Comparison of ENCODE assay signal across 13 cellular contexts in the genomic region with DNA sequence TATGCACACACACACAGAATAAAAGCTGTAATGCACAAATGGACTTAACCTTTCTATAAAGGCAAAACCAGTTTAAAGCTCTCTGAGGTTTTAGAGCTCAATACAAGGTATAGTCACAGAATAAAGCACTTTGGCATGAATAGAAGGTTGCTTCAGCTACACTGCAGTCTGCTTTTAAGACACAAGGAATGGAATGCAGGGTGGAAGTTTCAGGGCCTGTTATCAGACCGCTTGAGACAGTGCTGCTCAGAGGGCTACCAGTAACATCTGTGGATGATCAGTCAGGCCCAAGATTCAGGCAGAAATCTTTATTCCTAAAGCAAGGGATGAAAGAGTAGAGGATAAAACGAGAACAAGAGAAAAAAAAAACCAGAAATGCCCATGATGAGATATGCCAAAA. TPM values are rescaled to one million over a fixed set of nuclear protein-coding genes. Genes with fewer than 3 reads are reported as not detected.
DNase-seq lines count a peak whose midpoint lies in the region; ATAC-seq and TF ChIP-seq lines count a peak whose summit lies in the region.
"Had no signal": no experiment of that assay in that cellular context is flagged by ENCODE, and none has a peak within 500 bp of the region (broad histone marks: within the 10 kb centered on the region; RNA-seq: fewer than 3 reads in every experiment).

No MANE protein-coding gene starts in this region.

- H3K9ac ChIP-seq in endodermal cell (ENCODE audit: extremely low read depth, low read length, poor library complexity, severe bottlenecking) = no peak overlapping the region

- H3K4me1 Mint-ChIP-seq in activated CD4-positive, alpha-beta memory T cell treated with anti-CD3 and anti-CD28 coated beads for 36 hours (ENCODE audit: low read depth) = peaks cover 78% of the 10 kb centered on the region
- peaks cover 49% of the 10 kb centered on the region for H3K4me1 Mint-ChIP-seq in activated CD4-positive, alpha-beta memory T cell treated with anti-CD3 and anti-CD28 coated beads, Interleukin-2, amount 10 ng/mL, durations not matched to agents 7 days and 5 days
- H3K4me1 Mint-ChIP-seq in T-helper 17 cell (peaks cover 54% of the 10 kb centered on the region), endodermal cell (peaks cover 6% of the 10 kb centered on the region)

- peak overlapping the region; percentile 52 for H3K27ac Mint-ChIP-seq in activated CD4-positive, alpha-beta memory T cell treated with anti-CD3 and anti-CD28 coated beads for 36 hours
- no peak overlapping the region for H3K27ac Mint-ChIP-seq in activated CD4-positive, alpha-beta memory T cell treated with anti-CD3 and anti-CD28 coated beads, Interleukin-2, amount 10 ng/mL, durations not matched to agents 7 days and 5 days
- H3K27ac Mint-ChIP-seq in T-helper 17 cell = peak overlapping the region; percentile 98
- no peak overlapping the region for H3K27ac Mint-ChIP-seq in endodermal cell
- H3K27ac Mint-ChIP-seq: activated T-helper 2 cell treated with anti-CD3 and anti-CD28 coated beads, Interferon-gamma antibody, Interleukin-2, Interleukin-4, amounts not matched to agents 10 μg/mL and 5 μg/mL and 100 μg/mL, durations not matched to agents 14 hours and 24 hours and 36 hours had no signal

- CTCF ChIA-PET in activated CD4-positive, alpha-beta memory T cell treated with anti-CD3 and anti-CD28 coated beads for 36 hours (lab: Charles Lee) = interaction anchor here (1.3 kb wide), 2 partner anchors 13 to 52 kb away, joined by 3 to 4 read pairs; no protein-coding TSS in a partner anchor
- CTCF ChIA-PET in activated CD4-positive, alpha-beta memory T cell treated with anti-CD3 and anti-CD28 coated beads, Interleukin-2, amount 10 ng/mL, durations not matched to agents 7 days and 5 days (lab: Charles Lee) = interaction anchor here (0.6 kb wide), 1 partner anchor 234 kb away, joined by 3 read pairs; no protein-coding TSS in a partner anchor

- no peak for TF ChIP-seq CTCF in sigmoid colon (IDR thresholded peaks at IDR 0.05)
- TF ChIP-seq CTCF in hepatocyte (IDR thresholded peaks at IDR 0.05; ENCODE audit: poor library complexity) = no peak
- TF ChIP-seq CTCF in endodermal cell (conservative IDR thresholded peaks at IDR 0.05) = no peak

- H3K27me3 Mint-ChIP-seq in activated CD4-positive, alpha-beta memory T cell treated with anti-CD3 and anti-CD28 coated beads for 36 hours = no peaks in the 10 kb centered on the region
- H3K27me3 Mint-ChIP-seq in activated CD4-positive, alpha-beta memory T cell treated with anti-CD3 and anti-CD28 coated beads, Interleukin-2, amount 10 ng/mL, durations not matched to agents 7 days and 5 days = no peaks in the 10 kb centered on the region
- H3K27me3 Mint-ChIP-seq in T-helper 17 cell (no peaks in the 10 kb centered on the region), endodermal cell (ENCODE audit: insufficient read depth) (peaks cover 3% of the 10 kb centered on the region)

- H3K9me3 ChIP-seq in T-helper 17 cell (ENCODE audit: control insufficient read depth, low read length, poor library complexity, severe bottlenecking) (no peaks in the 10 kb centered on the region), sigmoid colon (no peaks in the 10 kb centered on the region), hepatocyte (ENCODE audit: low read depth) (no peaks in the 10 kb centered on the region), endodermal cell (ENCODE audit: control insufficient read depth, low read length) (no peaks in the 10 kb centered on the region)
- H3K9me3 ChIP-seq: left ventricle myocardium inferior, testis had no signal

- no peak for TF ChIP-seq POLR2A in sigmoid colon (IDR thresholded peaks at IDR 0.05)

- no peak overlapping the region for H3K4me3 ChIP-seq in sigmoid colon
- no peak overlapping the region for H3K4me3 ChIP-seq in hepatocyte
- H3K4me3 ChIP-seq in endodermal cell (ENCODE audit: low read length) = no peak overlapping the region
- H3K4me3 ChIP-seq: left ventricle myocardium inferior, testis had no signal

- POLR2A ChIA-PET in activated CD4-positive, alpha-beta memory T cell treated with anti-CD3 and anti-CD28 coated beads for 36 hours (lab: Charles Lee) = no interaction called here
- POLR2A ChIA-PET in activated CD4-positive, alpha-beta memory T cell treated with anti-CD3 and anti-CD28 coated beads, Interleukin-2, amount 10 ng/mL, durations not matched to agents 7 days and 5 days (lab: Charles Lee) = no interaction called here

- no peak for TF ChIP-seq EP300 in sigmoid colon (IDR thresholded peaks at IDR 0.05)

- H3K36me3 Mint-ChIP-seq in activated CD4-positive, alpha-beta memory T cell treated with anti-CD3 and anti-CD28 coated beads for 36 hours = peaks cover 81% of the 10 kb centered on the region
- H3K36me3 Mint-ChIP-seq in activated CD4-positive, alpha-beta memory T cell treated with anti-CD3 and anti-CD28 coated beads, Interleukin-2, amount 10 ng/mL, durations not matched to agents 7 days and 5 days (ENCODE audit: low read depth) = peaks cover 88% of the 10 kb centered on the region
- H3K36me3 Mint-ChIP-seq in T-helper 17 cell (ENCODE audit: low read depth) = peaks cover 31% of the 10 kb centered on the region
- no peaks in the 10 kb centered on the region for H3K36me3 Mint-ChIP-seq in endodermal cell (ENCODE audit: low read depth)

- H3K4me3 Mint-ChIP-seq in activated CD4-positive, alpha-beta memory T cell treated with anti-CD3 and anti-CD28 coated beads for 36 hours = no peak overlapping the region
- no peak overlapping the region for H3K4me3 Mint-ChIP-seq in activated CD4-positive, alpha-beta memory T cell treated with anti-CD3 and anti-CD28 coated beads, Interleukin-2, amount 10 ng/mL, durations not matched to agents 7 days and 5 days
- H3K4me3 Mint-ChIP-seq in T-helper 17 cell = peak overlapping the region; percentile 75
- no peak overlapping the region for H3K4me3 Mint-ChIP-seq in endodermal cell

- 80 to 84% methylated on average over 2 of the region's 2 CpGs for WGBS in sigmoid colon, 2 donors
- WGBS in hepatocyte (ENCODE audit: low lambda C conversion rate, missing lambda C conversion rate) = 43% methylated on average over 2 of the region's 2 CpGs
- 67 to 80% methylated on average over 2 of the region's 2 CpGs for WGBS in endodermal cell (ENCODE audit: insufficient coverage in 1 of 2, insufficient read length in 1 of 2), 2 experiments

- no peak for ATAC-seq in T-helper 17 cell

- no peaks in the 10 kb centered on the region for H3K9me3 Mint-ChIP-seq in activated CD4-positive, alpha-beta memory T cell treated with anti-CD3 and anti-CD28 coated beads for 36 hours
- H3K9me3 Mint-ChIP-seq in activated CD4-positive, alpha-beta memory T cell treated with anti-CD3 and anti-CD28 coated beads, Interleukin-2, amount 10 ng/mL, durations not matched to agents 7 days and 5 days = no peaks in the 10 kb centered on the region
- H3K9me3 Mint-ChIP-seq in endodermal cell = no peaks in the 10 kb centered on the region
- H3K9me3 Mint-ChIP-seq: activated T-helper 2 cell treated with anti-CD3 and anti-CD28 coated beads, Interferon-gamma antibody, Interleukin-2, Interleukin-4, amounts not matched to agents 10 μg/mL and 5 μg/mL and 100 μg/mL, durations not matched to agents 14 hours and 24 hours and 36 hours had no signal

- no peak for DNase-seq in activated CD4-positive, alpha-beta memory T cell treated with anti-CD3 and anti-CD28 coated beads for 36 hours
- DNase-seq in activated CD4-positive, alpha-beta memory T cell treated with anti-CD3 and anti-CD28 coated beads, Interleukin-2, amount 10 ng/mL, durations not matched to agents 7 days and 5 days = no peak
- DNase-seq in T-helper 17 cell = no peak
- peak; percentile 52 for DNase-seq in fibroblast of peridontal ligament (ENCODE audit: extremely low read depth)
- no peak for DNase-seq in sigmoid colon
- no peak for DNase-seq in hepatocyte (ENCODE audit: low spot score)
- no peak for DNase-seq in GM19238 (ENCODE audit: insufficient read length, low spot score)
- no peak for DNase-seq in endodermal cell
- DNase-seq: caudate nucleus, left ventricle myocardium inferior, MM.1S, testis had no signal

- peaks cover 0 to 9% (median 4%) of the 10 kb centered on the region in 4 donors for H3K36me3 ChIP-seq in sigmoid colon
- no peaks in the 10 kb centered on the region for H3K36me3 ChIP-seq in hepatocyte (replicated peaks; ENCODE audit: insufficient read depth, low read depth)
- no peaks in the 10 kb centered on the region for H3K36me3 ChIP-seq in endodermal cell (ENCODE audit: control insufficient read depth, insufficient read depth, low read length)

- H3K4me1 ChIP-seq in sigmoid colon (peaks cover 0 to 38% (median 24%) of the 10 kb centered on the region in 4 donors), hepatocyte (ENCODE audit: insufficient read depth) (peaks cover 5% of the 10 kb centered on the region), endodermal cell (ENCODE audit: control insufficient read depth, insufficient read depth, low read length) (no peaks in the 10 kb centered on the region)
- H3K4me1 ChIP-seq: testis had no signal

- no peaks in the 10 kb centered on the region for H3K79me2 ChIP-seq in hepatocyte

- no peak overlapping the region for H3K4me2 ChIP-seq in hepatocyte

- no peaks in the 10 kb centered on the region for H3K9me2 ChIP-seq in hepatocyte (replicated peaks; ENCODE audit: insufficient read depth)

- no peaks in the 10 kb centered on the region for H3K27me3 ChIP-seq in sigmoid colon
- no peaks in the 10 kb centered on the region for H3K27me3 ChIP-seq in hepatocyte
- no peaks in the 10 kb centered on the region for H3K27me3 ChIP-seq in endodermal cell (ENCODE audit: control insufficient read depth, insufficient read depth, low read length, poor library complexity, severe bottlenecking)
- H3K27me3 ChIP-seq: testis had no signal

- no peaks in the 10 kb centered on the region for H4K20me1 ChIP-seq in hepatocyte (ENCODE audit: insufficient read depth, poor library complexity, severe bottlenecking)

- no peak overlapping the region for H2AFZ ChIP-seq in hepatocyte

- H3K27ac ChIP-seq in sigmoid colon = peak overlapping the region in 3 of 4 donors; percentile 48 to 60 (median 51)
- no peak overlapping the region for H3K27ac ChIP-seq in hepatocyte
- no peak overlapping the region for H3K27ac ChIP-seq in endodermal cell (ENCODE audit: low read depth, low read length)
- H3K27ac ChIP-seq: left ventricle myocardium inferior, testis had no signal

- intact Hi-C loops in activated CD4-positive, alpha-beta memory T cell treated with anti-CD3 and anti-CD28 coated beads for 36 hours (cut with micrococcal nuclease) = no loop called here
- intact Hi-C loops in sigmoid colon (cut with DNase I) = no loop called here

RNA-seq across cellular contexts. Expression of gene CD44, which starts 46.7 kb away (rescaled TPM):
- total RNA-seq in activated CD4-positive, alpha-beta memory T cell treated with anti-CD3 and anti-CD28 coated beads for 36 hours = 100 to 1,000 TPM; 440 to 442 TPM
- total RNA-seq in activated CD4-positive, alpha-beta memory T cell treated with anti-CD3 and anti-CD28 coated beads, Interleukin-2, amount 10 ng/mL, durations not matched to agents 7 days and 5 days = 100 to 1,000 TPM; 634 to 645 TPM
- total RNA-seq in T-helper 17 cell = 1,000 to 10,000 TPM; 1,118 to 1,497 TPM
- 100 to 1,000 TPM in 2 of 4 donors, 10 to 100 TPM in 2; 74.2 to 228 (median 119) TPM for total RNA-seq in sigmoid colon
- polyA plus RNA-seq in sigmoid colon = 100 to 1,000 TPM in 1 of 3 donors, 10 to 100 TPM in 2; 28.4 to 154 (median 37.8) TPM
- 17.5 and 23.4 TPM in 2 replicates for total RNA-seq in hepatocyte
- polyA plus RNA-seq in hepatocyte = 13.7 and 29.5 TPM in 2 replicates
- total RNA-seq in endodermal cell = 1 to 10 TPM; 1.2 to 4.6 TPM
- 5.6 TPM for polyA plus RNA-seq in endodermal cell (2013, experiment 1 of 2)
- 8.0 TPM for polyA plus RNA-seq in endodermal cell (2013, experiment 2 of 2)

Comparison
In these comparisons a context has a peak if more than half of its experiments do, and no peak if none do; other contexts are left out.
1. H3K27ac Mint-ChIP-seq: peak in activated CD4-positive, alpha-beta memory T cell treated with anti-CD3 and anti-CD28 coated beads for 36 hours (single experiment) and T-helper 17 cell (single experiment); none in activated CD4-positive, alpha-beta memory T cell treated with anti-CD3 and anti-CD28 coated beads, Interleukin-2, amount 10 ng/mL, durations not matched to agents 7 days and 5 days (single experiment) and endodermal cell (single experiment).
2. H3K27ac ChIP-seq: peak in sigmoid colon (3 of 4); none in hepatocyte (single experiment) and endodermal cell (single experiment).